1 cellular context compared by ENCODE assay signal in genomic region chr2:9543557-9543956, GRCh38.
A peak's percentile ranks its signal among the peaks of the same experiment; 100 is the strongest.
TF ChIP-seq lines count a peak whose summit lies in the region.

No MANE protein-coding gene starts in this region.

TF ChIP-seq in GM12878, 131 proteins besides CTCF, POLR2A, EP300 and RAD21 (continued from another document):
- TF ChIP-seq ATF3 (IDR thresholded peaks at IDR 0.05; ENCODE audit: borderline replicate concordance, extremely low read depth, low read depth, low read length) (no peak), RUNX3 (IDR thresholded peaks at IDR 0.05; ENCODE audit: low read length) (peak; percentile 80), NBN (IDR thresholded peaks at IDR 0.05) (0 out of 2 replicates have a peak, but pooled peaks have one; percentile 14), SREBF1 (IDR thresholded peaks at IDR 0.05; ENCODE audit: low read length) (no peak), HDAC2 (IDR thresholded peaks at IDR 0.05) (no peak), SPI1 (IDR thresholded peaks at IDR 0.05; ENCODE audit: borderline replicate concordance, insufficient read depth, low read depth, low read length) (peak; percentile 88), HCFC1 (IDR thresholded peaks at IDR 0.05; ENCODE audit: low read length) (no peak), TAF1 (IDR thresholded peaks at IDR 0.05; ENCODE audit: borderline replicate concordance, low read depth, low read length) (no peak), USF1 (IDR thresholded peaks at IDR 0.05; ENCODE audit: borderline replicate concordance, extremely low read length, insufficient read depth, low read depth, low read length) (no peak), DPF2 (IDR thresholded peaks at IDR 0.05) (no peak), ZNF207 (IDR thresholded peaks at IDR 0.05; ENCODE audit: borderline replicate concordance) (no peak)
TF ChIP-seq in GM12878: peak in this region for 6.
